1 cellular context compared by ENCODE assay signal in genomic region chr2:63544017-63544627, GRCh38.
TF ChIP-seq lines count a peak whose summit lies in the region.

No MANE protein-coding gene starts in this region.

TF ChIP-seq in H1, 55 proteins besides CTCF, POLR2A, EP300 and RAD21:
- TF ChIP-seq TAF1 (IDR thresholded peaks at IDR 0.05; ENCODE audit: low read depth, low read length) (no peak), PHF8 (conservative IDR thresholded peaks at IDR 0.05; ENCODE audit: low read depth, low read length) (no peak), BACH1 (IDR thresholded peaks at IDR 0.05; ENCODE audit: low read length) (no peak), RBBP5 (IDR thresholded peaks at IDR 0.05; ENCODE audit: borderline replicate concordance, low read depth, low read length) (no peak), JUND (IDR thresholded peaks at IDR 0.05; ENCODE audit: low read length) (no peak), RFX5 (IDR thresholded peaks at IDR 0.05; ENCODE audit: borderline replicate concordance, low read depth, low read length) (no peak), BCL11A (IDR thresholded peaks at IDR 0.05; ENCODE audit: low read depth in 2 of 2, low read length in 2 of 2) (no peak), CBX5 (IDR thresholded peaks at IDR 0.05; ENCODE audit: low read depth, low read length) (no peak), SUZ12 (IDR thresholded peaks at IDR 0.05; ENCODE audit: low read length) (no peak), GABPA (IDR thresholded peaks at IDR 0.05; ENCODE audit: borderline replicate concordance, insufficient read depth, low read length) (no peak)
